In the genomic region with DNA sequence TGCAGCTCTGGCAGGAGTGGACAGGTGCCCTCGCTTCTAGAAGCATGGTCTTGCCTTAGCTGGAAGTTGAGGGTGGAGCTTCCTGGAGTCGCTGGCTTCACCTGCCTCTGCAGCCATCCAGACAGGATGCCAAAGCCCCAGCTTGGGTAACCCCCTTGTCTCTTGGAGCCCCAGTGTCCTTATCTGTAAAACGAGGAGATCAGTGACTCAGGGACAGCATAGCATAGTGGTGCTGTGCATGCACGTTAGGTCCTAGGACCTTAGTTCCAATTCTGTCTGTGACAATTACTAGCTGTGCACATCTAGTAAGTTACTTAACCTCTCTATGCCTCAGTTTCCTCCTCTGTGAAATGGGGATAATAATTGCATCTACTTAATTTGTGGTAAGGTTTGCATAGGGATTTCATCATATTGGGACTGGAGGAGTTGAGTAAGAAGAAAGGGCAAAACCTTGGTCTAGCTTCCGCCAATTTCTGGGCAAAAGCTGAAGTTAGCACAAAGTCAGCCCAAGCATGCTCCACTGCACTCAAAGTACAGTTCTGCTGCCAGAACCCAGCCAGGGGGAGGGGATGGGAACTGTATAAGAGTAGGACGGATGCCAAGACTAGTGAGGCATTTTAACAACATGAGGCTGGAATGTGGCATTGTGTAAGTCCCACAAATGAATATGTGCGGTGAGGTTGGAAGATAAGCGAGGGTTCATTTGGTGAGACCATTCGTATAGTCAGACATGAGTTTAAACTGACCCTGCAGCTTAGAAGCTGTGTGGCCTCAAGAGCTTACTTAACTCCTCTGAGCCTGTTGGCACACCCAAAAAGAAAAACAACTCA, we compare ENCODE assay signal across 10 cellular contexts. TPM values are rescaled to one million over a fixed set of nuclear protein-coding genes. Genes with fewer than 3 reads are reported as not detected.
DNase-seq lines count a peak whose midpoint lies in the region; ATAC-seq, FAIRE-seq and TF ChIP-seq lines count a peak whose summit lies in the region.
"Had no signal": no experiment of that assay in that cellular context is flagged by ENCODE, and none has a peak within 500 bp of the region (broad histone marks: within the 10 kb centered on the region; RNA-seq: fewer than 3 reads in every experiment).

No MANE protein-coding gene starts in this region.

- peak overlapping the region; percentile 17; the same call in 1 of the 2 replicates for H3K4me3 ChIP-seq in PC-3 (ENCODE audit: low read length)
- H3K4me3 ChIP-seq in kidney (ENCODE audit: low read length in 2 of 2): no peak overlapping the region

- peak overlapping the region; percentile 78 for H3K4me2 ChIP-seq in PC-3 (ENCODE audit: low read length)

- H3K27ac ChIP-seq in PC-3 (ENCODE audit: low read length) (peak overlapping the region; percentile 91), kidney (ENCODE audit: low read depth in 2 of 2, low read length in 2 of 2) (no peak overlapping the region)

- POLR2A ChIA-PET in PC-3 (lab: Charles Lee; ENCODE audit: unreplicated experiment): no interaction called here

- intact Hi-C loops in PC-3 (cut with micrococcal nuclease) (loop anchor here (1.0 to 2.0 kb wide), 3 partner anchors 16 to 95 kb away; no protein-coding TSS in a partner anchor), kidney (cut with DNase I) (no loop called here)

- CTCF ChIA-PET in PC-3 (lab: Charles Lee): interaction anchor here (0.6 to 0.9 kb wide), 3 partner anchors 14 to 291 kb away, joined by 3 to 6 read pairs (median 6); no protein-coding TSS in a partner anchor

- H3K9me2 ChIP-seq in PC-3 (replicated peaks; ENCODE audit: low read length): no peaks in the 10 kb centered on the region

- no peaks in the 10 kb centered on the region for H3K27me3 ChIP-seq in PC-3 (ENCODE audit: low read length)

- H3K9me3 ChIP-seq in PC-3 (ENCODE audit: low read length) (no peaks in the 10 kb centered on the region), kidney (ENCODE audit: control insufficient read depth in 1 of 2, low read length in 2 of 2) (no peaks in the 10 kb centered on the region)

- no peaks in the 10 kb centered on the region for H3K79me2 ChIP-seq in PC-3 (ENCODE audit: low read length)

- H3K4me1 ChIP-seq in PC-3 (ENCODE audit: insufficient read depth, low read length) (peaks cover 57% of the 10 kb centered on the region), kidney (ENCODE audit: control insufficient read depth in 1 of 2, insufficient read depth in 1 of 2, low read depth in 1 of 2, low read length in 2 of 2) (peaks cover 12 to 19% of the 10 kb centered on the region in 2 donors)

- no peak for FAIRE-seq in kidney (lab: Jason Lieb, UNC)
- FAIRE-seq: small intestine had no signal

- ATAC-seq in PC-3: peak; percentile 60
- peak; percentile 21 for ATAC-seq in esophagus mucosa

- TF ChIP-seq CTCF in PC-3 (conservative IDR thresholded peaks at IDR 0.05; ENCODE audit: low read depth, low read length) (no peak), kidney (IDR thresholded peaks at IDR 0.05; ENCODE audit: borderline replicate concordance, extremely low read depth, insufficient read depth) (no peak)

- H3K9ac ChIP-seq in PC-3 (ENCODE audit: low read length) (peak overlapping the region; percentile 38), kidney (ENCODE audit: low read length in 2 of 2) (no peak overlapping the region)

- no peak overlapping the region for H2AFZ ChIP-seq in PC-3 (ENCODE audit: low read length)

- peaks cover 7% of the 10 kb centered on the region for H3F3A ChIP-seq in PC-3 (ENCODE audit: low read length, unreplicated experiment)

- DNase-seq in GM03348 (ENCODE audit: low spot score) (peak; percentile 93), PC-3 (peak; percentile 99), pons (ENCODE audit: low spot score) (peak; percentile 16), NAMALWA (ENCODE audit: low spot score) (no peak), NCI-H2081 treated with DMSO at 0.1 percent for 48 hours (lab: John Stamatoyannopoulos, UW) (no peak), GDM1 (lab: John Stamatoyannopoulos, UW) (no peak), kidney (no peak)
- DNase-seq: NK-92 treated with Interleukin-12 subunit alpha and Interleukin-12 subunit beta, amount 100 ng/mL, for 24 hours; small intestine had no signal

- no TSS peak for BruUV-seq in PC-3 (replicated peaks; lab: Mats Ljungman, UMichigan)

- no peaks in the 10 kb centered on the region for H3K36me3 ChIP-seq in PC-3 (ENCODE audit: low read depth, low read length)
- no peaks in the 10 kb centered on the region for H3K36me3 ChIP-seq in kidney (ENCODE audit: control insufficient read depth in 1 of 2, insufficient read depth in 2 of 2, low read length in 2 of 2)

- H4K20me1 ChIP-seq in PC-3 (ENCODE audit: low read length): no peaks in the 10 kb centered on the region

RNA-seq across cellular contexts. Expression of a gene that starts 24.5 kb away (rescaled TPM):
- total RNA-seq in PC-3 (2014; rRNA removed) (0.98 and 1.8 TPM in 2 replicates), esophagus mucosa (1.2 TPM), kidney (5.9 TPM)
- polyA plus RNA-seq in kidney (ENCODE audit: insufficient read depth, low read depth, low replicate concordance): 4.7 TPM

Comparison
In these comparisons a context has a peak if more than half of its experiments do, and no peak if none do; other contexts are left out.
1. DNase-seq: peak in GM03348 (single experiment), PC-3 (single experiment) and pons (single experiment); none in NAMALWA (single experiment), NCI-H2081 treated with DMSO at 0.1 percent for 48 hours (single experiment), GDM1 (single experiment) and kidney (single experiment).